In genomic region chr12:92257261-92257660, GRCh38 we compare ENCODE assay signal across 23 cellular contexts.
"Had no signal": no experiment of that assay in that cellular context is flagged by ENCODE, and none has a peak within 500 bp of the region (broad histone marks: within the 10 kb centered on the region; RNA-seq: fewer than 3 reads in every experiment).

No MANE protein-coding gene starts in this region.

- H3K4me1 ChIP-seq: esophagus squamous epithelium, left lung, prostate gland, right lobe of liver, suprapubic skin, transverse colon, vagina had no signal

- DNase-seq: cortex of kidney; effector memory CD8-positive, alpha-beta T cell; erythroblast; esophagus squamous epithelium; head of caudate nucleus; left lung; midbrain; naive thymus-derived CD8-positive, alpha-beta T cell; nephron progenitor cell; nucleus accumbens; retina; right lobe of liver; stimulated activated CD4-positive, alpha-beta T cell treated with anti-CD3 and anti-CD28 coated beads, Interleukin-12 subunit alpha, Interleukin-12 subunit beta, amount 100 ng/mL, for 4 hours; stimulated activated CD4-positive, alpha-beta T cell treated with anti-CD3 and anti-CD28 coated beads, Interleukin-1b, Interleukin-23, amount 100 ng/mL, for 48 hours; stimulated activated CD4-positive, alpha-beta T cell treated with anti-CD3 and anti-CD28 coated beads, Interleukin-4, amount 100 ng/mL, for 1 hour; stimulated activated CD8-positive, alpha-beta memory T cell treated with anti-CD3 and anti-CD28 coated beads, Interleukin-4, amount 100 ng/mL, for 48 hours; stimulated activated naive CD4-positive, alpha-beta T cell; stimulated activated naive CD8-positive, alpha-beta T cell treated with anti-CD3 and anti-CD28 coated beads, Interleukin-15, amount 100 ng/mL, for 72 hours; transverse colon had no signal

- H3K4me3 ChIP-seq: esophagus squamous epithelium, left lung, prostate gland, right lobe of liver, smooth muscle cell, suprapubic skin, transverse colon, vagina had no signal

- H3K27ac ChIP-seq: esophagus squamous epithelium, left lung, prostate gland, right lobe of liver, suprapubic skin, transverse colon, vagina had no signal

- H3K36me3 ChIP-seq: esophagus squamous epithelium, left lung, prostate gland, right lobe of liver, suprapubic skin, transverse colon, vagina had no signal

- ATAC-seq: effector memory CD8-positive, alpha-beta T cell; left lung; naive thymus-derived CD8-positive, alpha-beta T cell; right lobe of liver; stimulated activated naive CD8-positive, alpha-beta T cell treated with anti-CD3 and anti-CD28 coated beads, Interleukin-15, amount 100 ng/mL, for 72 hours had no signal

- H3K27me3 ChIP-seq: esophagus squamous epithelium, left lung, right lobe of liver, suprapubic skin, transverse colon, vagina had no signal

- H3K9me3 ChIP-seq: esophagus squamous epithelium, left lung, prostate gland, right lobe of liver, suprapubic skin, transverse colon, vagina had no signal
